In genomic region chr9:15386465-15386864, GRCh38 we compare ENCODE assay signal across 8 cellular contexts.
"Had no signal": no experiment of that assay in that cellular context is flagged by ENCODE, and none has a peak within 500 bp of the region (broad histone marks: within the 10 kb centered on the region; RNA-seq: fewer than 3 reads in every experiment).

No MANE protein-coding gene starts in this region.

- H3K4me1 Mint-ChIP-seq: GM23338, IgD-negative memory B cell had no signal

- H3K27ac Mint-ChIP-seq: GM23338, H9, IgD-negative memory B cell had no signal

- H3K36me3 Mint-ChIP-seq: IgD-negative memory B cell had no signal

- H3K9me3 Mint-ChIP-seq: GM23338, H9, IgD-negative memory B cell had no signal

- FAIRE-seq: H1, H54, HepG2, HTR-8/SVneo had no signal

- ATAC-seq: GM23338, HepG2 had no signal

- H3K4me2 ChIP-seq: GM23338 had no signal

- H3K4me3 ChIP-seq: GM23338 had no signal

- DNase-seq: H9, HCEC 1CT had no signal

- H3K4me3 Mint-ChIP-seq: GM23338, H9, IgD-negative memory B cell had no signal
